14 cellular contexts compared by ENCODE assay signal in the genomic region with DNA sequence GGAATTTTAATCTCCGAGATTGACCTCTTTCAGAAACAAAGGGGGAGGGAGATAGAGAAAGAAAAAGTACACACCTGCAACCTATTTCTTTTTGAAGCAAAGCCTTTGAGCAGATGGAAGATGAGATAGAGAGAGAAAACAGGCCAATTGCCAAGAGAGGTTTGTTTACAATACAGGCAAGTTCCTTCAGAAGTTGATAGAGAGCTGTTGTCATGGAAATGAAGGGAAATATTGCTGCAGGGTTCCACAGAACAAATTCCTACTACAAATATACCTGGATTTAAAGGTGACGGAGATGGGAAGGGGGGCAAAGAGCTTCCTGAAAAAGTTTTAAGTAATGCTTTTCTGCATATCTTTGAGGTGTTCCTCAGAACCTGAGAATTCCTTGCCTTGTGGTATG.
DNase-seq lines count a peak whose midpoint lies in the region; ATAC-seq and TF ChIP-seq lines count a peak whose summit lies in the region.
"Had no signal": no experiment of that assay in that cellular context is flagged by ENCODE, and none has a peak within 500 bp of the region (broad histone marks: within the 10 kb centered on the region; RNA-seq: fewer than 3 reads in every experiment).

No MANE protein-coding gene starts in this region.

- H3K27me3 ChIP-seq in HAP-1 (ENCODE audit: low read depth) (no peaks in the 10 kb centered on the region), neural progenitor cell (no peaks in the 10 kb centered on the region)
- H3K27me3 ChIP-seq: right atrium auricular region, tibial nerve had no signal

- H3K27ac ChIP-seq in neural progenitor cell, result no peak overlapping the region
- H3K27ac ChIP-seq: right atrium auricular region, tibial nerve had no signal

- intact Hi-C loops in posterior cingulate gyrus (cut with DNase I), result no loop called here

- ATAC-seq in GM18519 (IDR thresholded peaks at IDR 0.05; ENCODE audit: low FRiP score, unreplicated experiment) (no peak), HG02759 (IDR thresholded peaks at IDR 0.05; ENCODE audit: unreplicated experiment) (no peak)
- ATAC-seq: left lobe of liver had no signal

- peak overlapping the region; percentile 11 for H3K27ac Mint-ChIP-seq in neural progenitor cell
- H3K27ac Mint-ChIP-seq: CD4-positive, alpha-beta T cell had no signal

- peaks cover 3% of the 10 kb centered on the region for H3K27me3 Mint-ChIP-seq in neural progenitor cell (ENCODE audit: insufficient read depth, low read depth)
- H3K27me3 Mint-ChIP-seq: CD4-positive, alpha-beta T cell had no signal

- no peak overlapping the region for H3K9ac ChIP-seq in neural progenitor cell

- H2AFZ ChIP-seq in neural progenitor cell (replicated peaks), result peak overlapping the region; percentile 17

- H3K9me3 Mint-ChIP-seq in neural progenitor cell, result peaks cover 4% of the 10 kb centered on the region
- H3K9me3 Mint-ChIP-seq: CD4-positive, alpha-beta T cell had no signal

- H3K4me1 ChIP-seq in HAP-1 (peaks cover 14% of the 10 kb centered on the region), neural progenitor cell (peaks cover 19% of the 10 kb centered on the region)
- H3K4me1 ChIP-seq: right atrium auricular region, tibial nerve had no signal

- no peak for TF ChIP-seq CTCF in fibroblast of pulmonary artery (IDR thresholded peaks at IDR 0.05; ENCODE audit: low read length, missing control alignments)
- TF ChIP-seq CTCF in neural progenitor cell (IDR thresholded peaks at IDR 0.05), result no peak

- H3K79me2 ChIP-seq in neural progenitor cell (ENCODE audit: low read depth), result no peaks in the 10 kb centered on the region

- no peaks in the 10 kb centered on the region for H3K9me3 ChIP-seq in HAP-1
- H3K9me3 ChIP-seq in neural progenitor cell (ENCODE audit: low read depth), result no peaks in the 10 kb centered on the region
- H3K9me3 ChIP-seq: right atrium auricular region, tibial nerve had no signal

- no peak overlapping the region for H3K4me3 Mint-ChIP-seq in neural progenitor cell
- H3K4me3 Mint-ChIP-seq: CD4-positive, alpha-beta T cell had no signal

- H3K4me3 ChIP-seq in HAP-1 (no peak overlapping the region), fibroblast of pulmonary artery (replicated peaks; ENCODE audit: low read depth, low read length) (no peak overlapping the region), neural progenitor cell (no peak overlapping the region)
- H3K4me3 ChIP-seq: right atrium auricular region, tibial nerve had no signal

- H3K36me3 Mint-ChIP-seq in neural progenitor cell, result no peaks in the 10 kb centered on the region

- H4K20me1 ChIP-seq in neural progenitor cell (ENCODE audit: low read depth), result no peaks in the 10 kb centered on the region

- H3K36me3 ChIP-seq in HAP-1 (replicated peaks) (no peaks in the 10 kb centered on the region), neural progenitor cell (no peaks in the 10 kb centered on the region)
- H3K36me3 ChIP-seq: right atrium auricular region, tibial nerve had no signal

- DNase-seq in HAP-1 (ENCODE audit: low spot score in 2 of 2), result peak; percentile 9 to 34
- DNase-seq in NCI-H2171 (lab: John Stamatoyannopoulos, UW), result peak; percentile 31
- peak; percentile 14 for DNase-seq in fibroblast of pulmonary artery (ENCODE audit: low read depth)
- DNase-seq in neural progenitor cell (ENCODE audit: low spot score), result no peak
- DNase-seq in posterior cingulate gyrus, result no peak
- DNase-seq in stimulated activated CD8-positive, alpha-beta memory T cell treated with anti-CD3 and anti-CD28 coated beads, Interleukin-4, amount 100 ng/mL, for 48 hours, result no peak
- DNase-seq: CD4-positive, alpha-beta T cell; erythroblast; NCI-H1436 had no signal

- peak overlapping the region; percentile 15 for H3K4me2 ChIP-seq in neural progenitor cell

- no peaks in the 10 kb centered on the region for H3F3A ChIP-seq in neural progenitor cell (ENCODE audit: low read depth)

- in situ Hi-C loops in HAP-1 (cut with MboI; ENCODE audit: low sequenced_read_pairs), result no loop called here

- H3K4me1 Mint-ChIP-seq in neural progenitor cell, result peaks cover 19% of the 10 kb centered on the region

Comparison
In these comparisons a context has a peak if more than half of its experiments do, and no peak if none do; other contexts are left out.
1. DNase-seq: peak in HAP-1 (2 of 2), NCI-H2171 (single experiment) and fibroblast of pulmonary artery (single experiment); none in neural progenitor cell (single experiment), posterior cingulate gyrus (0 of 10) and stimulated activated CD8-positive, alpha-beta memory T cell treated with anti-CD3 and anti-CD28 coated beads, Interleukin-4, amount 100 ng/mL, for 48 hours (single experiment).